23 cellular contexts compared by ENCODE assay signal in genomic region chr10:69660296-69660695, GRCh38. TPM values are rescaled to one million over a fixed set of nuclear protein-coding genes. Genes with fewer than 3 reads are reported as not detected.
"Had no signal": no experiment of that assay in that cellular context is flagged by ENCODE, and none has a peak within 500 bp of the region (broad histone marks: within the 10 kb centered on the region; RNA-seq: fewer than 3 reads in every experiment).

No MANE protein-coding gene starts in this region.

- H3K27ac Mint-ChIP-seq: dendritic cell treated with granulocyte-macrophage colony-stimulating factor and Interleukin-4, amounts not matched to agents 40 ng/mL and 50 ng/mL, for 4 days; effector memory CD8-positive, alpha-beta T cell; endodermal cell had no signal

- H3K27me3 ChIP-seq: colonic mucosa had no signal

- H3K36me3 ChIP-seq: colonic mucosa, esophagus squamous epithelium, gastrocnemius medialis, heart right ventricle, left lung, lower lobe of right lung had no signal

- H3K4me1 ChIP-seq: colonic mucosa, esophagus squamous epithelium, left lung, lower lobe of right lung had no signal

- H3K4me3 Mint-ChIP-seq: dendritic cell treated with granulocyte-macrophage colony-stimulating factor and Interleukin-4, amounts not matched to agents 40 ng/mL and 50 ng/mL, for 4 days; effector memory CD8-positive, alpha-beta T cell; endodermal cell had no signal

- H3K27ac ChIP-seq: colonic mucosa, epithelial cell of prostate, esophagus squamous epithelium, gastrocnemius medialis, heart right ventricle, left lung, lower lobe of right lung had no signal

- H3K4me3 ChIP-seq: colonic mucosa, esophagus squamous epithelium, gastrocnemius medialis, heart right ventricle, left lung, lower lobe of right lung had no signal

- H3K9me3 Mint-ChIP-seq: dendritic cell treated with granulocyte-macrophage colony-stimulating factor and Interleukin-4, amounts not matched to agents 40 ng/mL and 50 ng/mL, for 4 days; effector memory CD8-positive, alpha-beta T cell; endodermal cell had no signal

- ATAC-seq: effector memory CD8-positive, alpha-beta T cell; esophagus mucosa; gastrocnemius medialis; heart right ventricle; left cardiac atrium; left lung; left ventricle myocardium superior; lower lobe of right lung had no signal

- H3K9me3 ChIP-seq: colonic mucosa, esophagus squamous epithelium, gastrocnemius medialis, heart right ventricle, left lung, lower lobe of right lung had no signal

- DNase-seq: colonic mucosa; cortex of kidney; effector CD8-positive, alpha-beta T cell; effector memory CD8-positive, alpha-beta T cell; endodermal cell; erythroblast; esophagus squamous epithelium; foreskin fibroblast; foreskin melanocyte; gastrocnemius medialis; head of caudate nucleus; heart right ventricle; hippocampal formation; left cardiac atrium; left lung; left ventricle myocardium superior; lower lobe of right lung; mesendoderm; midbrain had no signal

RNA-seq across cellular contexts. Expression of gene FAM241B, which starts 30.2 kb away (rescaled TPM):
- total RNA-seq: mononuclear cell had no signal
